Comparison of ENCODE assay signal across 9 cellular contexts in genomic region chr5:78569441-78569840, GRCh38.
A peak's percentile ranks its signal among the peaks of the same experiment; 100 is the strongest.
DNase-seq lines count a peak whose midpoint lies in the region; ATAC-seq and TF ChIP-seq lines count a peak whose summit lies in the region.
"Had no signal": no experiment of that assay in that cellular context is flagged by ENCODE, and none has a peak within 500 bp of the region (broad histone marks: within the 10 kb centered on the region; RNA-seq: fewer than 3 reads in every experiment).

No MANE protein-coding gene starts in this region.

- H3K36me3 Mint-ChIP-seq in MCF 10A (ENCODE audit: insufficient read depth, unreplicated experiment): peaks cover 19% of the 10 kb centered on the region
- no peaks in the 10 kb centered on the region for H3K36me3 Mint-ChIP-seq in stimulated activated effector memory CD8-positive, alpha-beta T cell treated with anti-CD3 and anti-CD28 coated beads, Interleukin-12 subunit alpha, Interleukin-12 subunit beta, amount 100 ng/mL, for 72 hours

- CTCF ChIA-PET in MCF 10A (lab: Yijun Ruan, JAX): interaction anchor here (0.8 to 1.5 kb wide), 3 partner anchors 44 to 191 kb away, joined by 3 read pairs; no protein-coding TSS in a partner anchor
- CTCF ChIA-PET in mammary epithelial cell (lab: Charles Lee; ENCODE audit: low non-redundant PET): no interaction called here

- peak overlapping the region; percentile 39 for H3K27ac Mint-ChIP-seq in MCF 10A (ENCODE audit: low read depth, unreplicated experiment)
- H3K27ac Mint-ChIP-seq in stimulated activated effector memory CD8-positive, alpha-beta T cell treated with anti-CD3 and anti-CD28 coated beads, Interleukin-12 subunit alpha, Interleukin-12 subunit beta, amount 100 ng/mL, for 72 hours: no peak overlapping the region

- no peaks in the 10 kb centered on the region for H3K36me3 ChIP-seq in mammary epithelial cell (ENCODE audit: insufficient read depth, low read length)
- H3K36me3 ChIP-seq in left lung: no peaks in the 10 kb centered on the region

- BruUV-seq in MCF 10A (replicated peaks; lab: Mats Ljungman, UMichigan): no TSS peak
- BruUV-seq in mammary epithelial cell (replicated peaks; lab: Mats Ljungman, UMichigan): no TSS peak

- no peaks in the 10 kb centered on the region for H3K27me3 Mint-ChIP-seq in MCF 10A (ENCODE audit: insufficient read depth, unreplicated experiment)

- peaks cover 27% of the 10 kb centered on the region for H3K4me1 Mint-ChIP-seq in MCF 10A (ENCODE audit: insufficient read depth, unreplicated experiment)
- no peaks in the 10 kb centered on the region for H3K4me1 Mint-ChIP-seq in stimulated activated effector memory CD8-positive, alpha-beta T cell treated with anti-CD3 and anti-CD28 coated beads, Interleukin-12 subunit alpha, Interleukin-12 subunit beta, amount 100 ng/mL, for 72 hours

- peak; percentile 45 for ATAC-seq in left lung
- no peak for ATAC-seq in GM21515 (IDR thresholded peaks at IDR 0.05; ENCODE audit: unreplicated experiment)
- no peak for ATAC-seq in GM18511 (IDR thresholded peaks at IDR 0.05; ENCODE audit: unreplicated experiment)
- no peak for ATAC-seq in stimulated activated effector memory CD8-positive, alpha-beta T cell treated with anti-CD3 and anti-CD28 coated beads, Interleukin-12 subunit alpha, Interleukin-12 subunit beta, amount 100 ng/mL, for 72 hours

- dilution Hi-C loops in mammary epithelial cell (cut with HindIII; ENCODE audit: low sequenced_read_pairs): no loop called here

- no peak overlapping the region for H2AFZ ChIP-seq in mammary epithelial cell (ENCODE audit: low read depth, low read length)

- no peak overlapping the region for H3K9ac ChIP-seq in mammary epithelial cell (ENCODE audit: insufficient read depth, low read length)

- H3K4me1 ChIP-seq in mammary epithelial cell (ENCODE audit: insufficient read depth, low read length) (peaks cover 19% of the 10 kb centered on the region), left lung (peaks cover 11 to 36% of the 10 kb centered on the region in 2 donors)

- no peaks in the 10 kb centered on the region for H4K20me1 ChIP-seq in mammary epithelial cell (ENCODE audit: insufficient read depth, low read length)

- H3K4me3 ChIP-seq in mammary epithelial cell (replicated peaks in 1 of 3; ENCODE audit: insufficient read depth in 1 of 3, low read depth in 2 of 3, low read length in 3 of 3): no peak overlapping the region
- H3K4me3 ChIP-seq in left lung: no peak overlapping the region

- in situ Hi-C loops in mammary epithelial cell (cut with MboI; ENCODE audit: low sequenced_read_pairs in 2 of 2): no loop called here

- H3K9me3 ChIP-seq in mammary epithelial cell (replicated peaks; ENCODE audit: insufficient read depth, low read length) (no peaks in the 10 kb centered on the region), left lung (no peaks in the 10 kb centered on the region)

- 85% methylated on average over 9 of the region's 10 CpGs for WGBS in mammary epithelial cell (ENCODE audit: low coverage, missing lambda C conversion rate)

- DNase-seq in MCF 10A (ENCODE audit: unreplicated experiment) (peak; percentile 89), mammary epithelial cell (no peak), astrocyte of the hippocampus (ENCODE audit: low read depth, low spot score) (peak; percentile 84), left lung (peak in 1 of 2 donors; percentile 60), ureter (ENCODE audit: low spot score) (peak; percentile 66)
- DNase-seq in stimulated activated effector memory CD8-positive, alpha-beta T cell treated with anti-CD3 and anti-CD28 coated beads, Interleukin-12 subunit alpha, Interleukin-12 subunit beta, amount 100 ng/mL, for 72 hours (ENCODE audit: low spot score in 2 of 2): no peak
- DNase-seq: effector CD8-positive, alpha-beta T cell had no signal

- no peaks in the 10 kb centered on the region for H3K27me3 ChIP-seq in mammary epithelial cell (ENCODE audit: insufficient read depth, low read length)
- no peaks in the 10 kb centered on the region for H3K27me3 ChIP-seq in left lung

- H3K27ac ChIP-seq in mammary epithelial cell (ENCODE audit: insufficient read depth, low read depth, low read length) (no peak overlapping the region), left lung (no peak overlapping the region)

- POLR2A ChIA-PET in MCF 10A (lab: Yijun Ruan, JAX): interaction anchor here (0.8 to 1.6 kb wide), 4 partner anchors 17 to 129 kb away, joined by 3 to 5 read pairs (median 3); no protein-coding TSS in a partner anchor

- no peaks in the 10 kb centered on the region for H3K9me3 Mint-ChIP-seq in MCF 10A (ENCODE audit: unreplicated experiment)
- H3K9me3 Mint-ChIP-seq in stimulated activated effector memory CD8-positive, alpha-beta T cell treated with anti-CD3 and anti-CD28 coated beads, Interleukin-12 subunit alpha, Interleukin-12 subunit beta, amount 100 ng/mL, for 72 hours: no peaks in the 10 kb centered on the region

- peaks cover 90% of the 10 kb centered on the region for H3K79me2 ChIP-seq in mammary epithelial cell (ENCODE audit: insufficient read depth, low read length)

- intact Hi-C loops in MCF 10A (cut with micrococcal nuclease) (no loop called here), mammary epithelial cell (cut with micrococcal nuclease) (no loop called here), left lung (cut with DNase I) (no loop called here)

- peak overlapping the region; percentile 10 for H3K4me3 Mint-ChIP-seq in MCF 10A (ENCODE audit: unreplicated experiment)
- no peak overlapping the region for H3K4me3 Mint-ChIP-seq in stimulated activated effector memory CD8-positive, alpha-beta T cell treated with anti-CD3 and anti-CD28 coated beads, Interleukin-12 subunit alpha, Interleukin-12 subunit beta, amount 100 ng/mL, for 72 hours

- H3K4me2 ChIP-seq in mammary epithelial cell (ENCODE audit: insufficient read depth, low read depth, low read length): no peak overlapping the region

- no peak for TF ChIP-seq CTCF in MCF 10A (IDR thresholded peaks at IDR 0.05; ENCODE audit: unreplicated experiment)
- no peak for TF ChIP-seq CTCF in mammary epithelial cell (conservative IDR thresholded peaks at IDR 0.05 in 1 of 2, IDR thresholded peaks at IDR 0.05 in 1 of 2; ENCODE audit: extremely low read depth in 1 of 2, insufficient read depth in 1 of 2, low read depth in 1 of 2, low read length in 2 of 2)
- no peak for TF ChIP-seq CTCF in left lung (IDR thresholded peaks at IDR 0.05)

Comparison
In these comparisons a context has a peak if more than half of its experiments do, and no peak if none do; other contexts are left out.
1. DNase-seq: peak in MCF 10A (single experiment), astrocyte of the hippocampus (single experiment) and ureter (single experiment); none in mammary epithelial cell (single experiment) and stimulated activated effector memory CD8-positive, alpha-beta T cell treated with anti-CD3 and anti-CD28 coated beads, Interleukin-12 subunit alpha, Interleukin-12 subunit beta, amount 100 ng/mL, for 72 hours (0 of 2).